ENCODE assay signal across 25 cellular contexts in the genomic region with DNA sequence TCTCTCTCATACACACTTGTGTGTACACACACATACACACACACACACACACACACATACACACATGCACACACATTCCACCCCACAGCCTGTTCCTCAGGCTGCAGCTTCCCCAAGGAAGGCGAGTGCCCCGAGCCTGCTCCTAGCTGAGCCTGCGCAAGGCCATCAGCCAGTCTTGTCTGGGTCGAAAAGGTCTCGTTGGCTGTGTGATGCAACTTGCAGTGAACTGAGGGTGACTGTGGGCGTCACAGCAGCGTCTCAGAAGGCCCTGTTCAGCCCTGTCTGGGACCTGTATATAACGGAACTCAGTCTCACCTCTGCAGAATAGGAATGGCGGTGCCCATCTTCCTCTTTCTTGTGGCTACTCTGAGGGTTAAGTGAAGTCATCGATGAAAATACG.
DNase-seq lines count a peak whose midpoint lies in the region; ATAC-seq, FAIRE-seq and TF ChIP-seq lines count a peak whose summit lies in the region.
"Had no signal": no experiment of that assay in that cellular context is flagged by ENCODE, and none has a peak within 500 bp of the region (broad histone marks: within the 10 kb centered on the region; RNA-seq: fewer than 3 reads in every experiment).

No MANE protein-coding gene starts in this region.

- H2AFZ ChIP-seq in HepG2 (ENCODE audit: low read length) (no peak overlapping the region), GM12878 (ENCODE audit: control insufficient read depth, low read depth, low read length) (no peak overlapping the region)

- H3K36me3 ChIP-seq in HepG2 (replicated peaks in 1 of 2; ENCODE audit: control insufficient read depth in 1 of 2, insufficient read depth in 2 of 2, low read length in 2 of 2) (no peaks in the 10 kb centered on the region), right lobe of liver (no peaks in the 10 kb centered on the region), GM12878 (ENCODE audit: control insufficient read depth in 2 of 2, insufficient read depth in 2 of 2, low read length in 1 of 2) (no peaks in the 10 kb centered on the region), lower lobe of right lung (no peaks in the 10 kb centered on the region), upper lobe of right lung (no peaks in the 10 kb centered on the region)
- H3K36me3 ChIP-seq: prostate gland, WERI-Rb-1 had no signal

- no peak for DNase-seq in HepG2 (ENCODE audit: low spot score)
- DNase-seq in right lobe of liver: no peak
- DNase-seq in GM12878 (ENCODE audit: low read depth, low spot score): no peak
- peak; percentile 39 for DNase-seq in lower lobe of right lung
- no peak for DNase-seq in upper lobe of right lung
- DNase-seq in DMS114 treated with DMSO at 0.1 percent for 48 hours (lab: John Stamatoyannopoulos, UW; ENCODE audit: unreplicated experiment): no peak
- DNase-seq in NCI-H345 (lab: John Stamatoyannopoulos, UW): no peak
- DNase-seq: activated CD4-positive, alpha-beta memory T cell treated with anti-CD3 and anti-CD28 coated beads for 36 hours; activated naive CD4-positive, alpha-beta T cell treated with Interleukin-2 at 50 U/mL for 16 hours; activated T-cell treated with anti-CD3 and anti-CD28 coated beads for 4 hours; anterior cingulate cortex; Calu3; head of caudate nucleus; natural killer cell; NCI-H187 treated with DMSO at 0.1 percent for 48 hours; SHP77 treated with DMSO at 0.1 percent for 48 hours; stimulated activated CD4-positive, alpha-beta T cell treated with anti-CD3 and anti-CD28 coated beads, Interleukin-4, amount 100 ng/mL, for 24 hours; T-helper 17 cell; WERI-Rb-1 had no signal

- CTCF ChIA-PET in HepG2 (lab: Yijun Ruan, JAX; ENCODE audit: low intra/inter-chr PET ratio, low total read pairs): no interaction called here
- CTCF ChIA-PET in GM12878 (lab: Yijun Ruan, JAX): interaction anchor here (0.5 kb wide), 1 partner anchor 12 kb away, joined by 4 read pairs; no protein-coding TSS in a partner anchor

- H3K9me3 ChIP-seq in HepG2 (ENCODE audit: low read length) (no peaks in the 10 kb centered on the region), right lobe of liver (no peaks in the 10 kb centered on the region), GM12878 (replicated peaks; ENCODE audit: control insufficient read depth, insufficient read depth, low read length) (no peaks in the 10 kb centered on the region), lower lobe of right lung (no peaks in the 10 kb centered on the region), upper lobe of right lung (no peaks in the 10 kb centered on the region)
- H3K9me3 ChIP-seq: A549, prostate gland had no signal

- BruUV-seq in HepG2 (replicated peaks; lab: Mats Ljungman, UMichigan): no TSS peak
- no TSS peak for BruUV-seq in GM12878 (replicated peaks; lab: Mats Ljungman, UMichigan)

- H3K27ac ChIP-seq in HepG2 (ENCODE audit: extremely low read length, insufficient read depth, low read length) (no peak overlapping the region), right lobe of liver (no peak overlapping the region), GM12878 (ENCODE audit: control insufficient read depth, insufficient read depth) (no peak overlapping the region), lower lobe of right lung (no peak overlapping the region), upper lobe of right lung (no peak overlapping the region)
- H3K27ac ChIP-seq: prostate gland, skin epidermis, WERI-Rb-1 had no signal

- 31% methylated on average over 11 of the region's 11 CpGs for WGBS in HepG2 (ENCODE audit: low lambda C conversion rate)
- WGBS in right lobe of liver (ENCODE audit: insufficient coverage, low coverage, low lambda C conversion rate, missing lambda C conversion rate): 66% methylated on average over 4 of the region's 11 CpGs
- WGBS in GM12878 (ENCODE audit: insufficient coverage, insufficient replicate concordance, low lambda C conversion rate, missing lambda C conversion rate): 14% methylated on average over 11 of the region's 11 CpGs

- H3K27me3 ChIP-seq in HepG2 (ENCODE audit: control insufficient read depth in 1 of 2, insufficient read depth in 2 of 2, low read length in 2 of 2): peaks cover 5 to 37% of the 10 kb centered on the region in 2 experiments
- H3K27me3 ChIP-seq in right lobe of liver: no peaks in the 10 kb centered on the region
- peaks cover 0 to 4% of the 10 kb centered on the region in 2 experiments for H3K27me3 ChIP-seq in GM12878 (replicated peaks in 1 of 2; ENCODE audit: control insufficient read depth in 2 of 2, insufficient read depth in 2 of 2, low read length in 1 of 2)
- H3K27me3 ChIP-seq in lower lobe of right lung (ENCODE audit: low read depth): peaks cover 3% of the 10 kb centered on the region
- no peaks in the 10 kb centered on the region for H3K27me3 ChIP-seq in upper lobe of right lung

- H3K4me1 ChIP-seq in HepG2 (ENCODE audit: insufficient read depth, low read length) (no peaks in the 10 kb centered on the region), right lobe of liver (no peaks in the 10 kb centered on the region), GM12878 (ENCODE audit: control insufficient read depth, insufficient read depth, low read length) (no peaks in the 10 kb centered on the region), lower lobe of right lung (no peaks in the 10 kb centered on the region), upper lobe of right lung (no peaks in the 10 kb centered on the region)
- H3K4me1 ChIP-seq: prostate gland had no signal

- H3K79me2 ChIP-seq in HepG2 (ENCODE audit: insufficient read depth, low read length) (no peaks in the 10 kb centered on the region), GM12878 (ENCODE audit: control insufficient read depth, insufficient read depth, low read length) (no peaks in the 10 kb centered on the region)

- intact Hi-C loops in HepG2 (cut with micrococcal nuclease; ENCODE audit: unreplicated experiment) (no loop called here), right lobe of liver (cut with DNase I) (no loop called here), GM12878 (cut with micrococcal nuclease; ENCODE audit: unreplicated experiment) (no loop called here), lower lobe of right lung (cut with DNase I) (no loop called here), upper lobe of right lung (cut with DNase I) (no loop called here)

- TF ChIP-seq POLR2A in HepG2 (IDR thresholded peaks at IDR 0.05; ENCODE audit: insufficient read depth in 1 of 2, low read depth in 2 of 2, low read length in 2 of 2) (no peak), right lobe of liver (IDR thresholded peaks at IDR 0.05) (no peak), GM12878 (IDR thresholded peaks at IDR 0.05; ENCODE audit: low read depth, low read length) (no peak)

- ATAC-seq in HepG2 (peak; percentile 30), right lobe of liver (no peak), GM12878 (peak; percentile 73), lower lobe of right lung (peak in 1 of 2 donors; percentile 29), upper lobe of right lung (peak; percentile 24), GM21515 (IDR thresholded peaks at IDR 0.05; ENCODE audit: unreplicated experiment) (no peak)
- ATAC-seq: A549, natural killer cell, T-helper 17 cell had no signal

- SMC1A ChIA-PET in GM12878 (lab: Charles Lee; ENCODE audit: uncharacterized antibody, unreplicated experiment): no interaction called here

- FAIRE-seq in HepG2 (lab: Jason Lieb, UNC): no peak
- FAIRE-seq in GM12878 (lab: Jason Lieb, UNC): no peak
- FAIRE-seq: A549, endometrium, H54 had no signal

- no peaks in the 10 kb centered on the region; the same call in 1 of the 2 replicates for H4K20me1 ChIP-seq in HepG2 (ENCODE audit: insufficient read depth, low read length)
- H4K20me1 ChIP-seq in GM12878 (ENCODE audit: control insufficient read depth, insufficient read depth): no peaks in the 10 kb centered on the region

- TF ChIP-seq EP300 in HepG2 (IDR thresholded peaks at IDR 0.05; ENCODE audit: low read depth in 2 of 2, low read length in 2 of 2) (no peak), HepG2 (CRISPR knock-in tag; IDR thresholded peaks at IDR 0.05; ENCODE audit: borderline replicate concordance) (no peak), GM12878 (IDR thresholded peaks at IDR 0.05; ENCODE audit: borderline replicate concordance in 1 of 2, control insufficient read depth in 1 of 2, low read depth in 2 of 2, low read length in 2 of 2) (no peak)

- H3K9ac ChIP-seq in HepG2 (ENCODE audit: insufficient read depth, low read depth, low read length) (no peak overlapping the region), GM12878 (ENCODE audit: control insufficient read depth, insufficient read depth, low read length) (no peak overlapping the region)

- POLR2A ChIA-PET in HepG2 (lab: Yijun Ruan, JAX) (no interaction called here), GM12878 (lab: Charles Lee) (no interaction called here)

- RAD21 ChIA-PET in GM12878 (lab: Charles Lee; ENCODE audit: unreplicated experiment): no interaction called here

- in situ Hi-C loops in HepG2 (cut with HindIII; ENCODE audit: extremely low pct_ligation_motif_present, low pct_unique_long_range_greater_than_20kb): no loop called here
- in situ Hi-C loops in GM12878 (cut with MboI): no loop called here

- TF ChIP-seq RAD21 in HepG2 (CRISPR knock-in tag; IDR thresholded peaks at IDR 0.05) (no peak), GM12878 (IDR thresholded peaks at IDR 0.05; ENCODE audit: insufficient read depth, low read depth, low read length) (no peak)

- H3K4me3 ChIP-seq in HepG2 (replicated peaks in 1 of 3; ENCODE audit: insufficient read depth in 1 of 3, low read depth in 2 of 3, low read length in 3 of 3): no peak overlapping the region
- H3K4me3 ChIP-seq in right lobe of liver: no peak overlapping the region
- H3K4me3 ChIP-seq in GM12878: no peak overlapping the region
- no peak overlapping the region for H3K4me3 ChIP-seq in lower lobe of right lung
- no peak overlapping the region for H3K4me3 ChIP-seq in upper lobe of right lung
- H3K4me3 ChIP-seq: A549, prostate gland, skin epidermis had no signal

- TF ChIP-seq CTCF in HepG2 (CRISPR knock-in tag; IDR thresholded peaks at IDR 0.05) (no peak), right lobe of liver (IDR thresholded peaks at IDR 0.05) (no peak), GM12878 (IDR thresholded peaks at IDR 0.05 in 2 of 3, conservative IDR thresholded peaks at IDR 0.05 in 1 of 3; ENCODE audit: control insufficient read depth in 2 of 3, extremely low read depth in 1 of 3, insufficient read depth in 1 of 3, low read depth in 3 of 3, low read length in 3 of 3) (no peak), lower lobe of right lung (IDR thresholded peaks at IDR 0.05) (no peak), upper lobe of right lung (IDR thresholded peaks at IDR 0.05) (no peak)

- H3K4me2 ChIP-seq in HepG2 (ENCODE audit: low read depth, low read length) (no peak overlapping the region), GM12878 (ENCODE audit: control insufficient read depth, insufficient read depth) (no peak overlapping the region)
- H3K4me2 ChIP-seq: A549 had no signal

TF ChIP-seq in HepG2, 621 proteins besides CTCF, POLR2A, EP300 and RAD21 (continues in another document):
- no peak for TF ChIP-seq KLF13 (CRISPR knock-in tag; IDR thresholded peaks at IDR 0.05)

Comparison
In these comparisons a context has a peak if more than half of its experiments do, and no peak if none do; other contexts are left out.
1. ATAC-seq: peak in HepG2 (single experiment), GM12878 (single experiment) and upper lobe of right lung (single experiment); none in right lobe of liver (0 of 4) and GM21515 (single experiment).